Comparison of ENCODE assay signal across 1 cellular context in the genomic region with DNA sequence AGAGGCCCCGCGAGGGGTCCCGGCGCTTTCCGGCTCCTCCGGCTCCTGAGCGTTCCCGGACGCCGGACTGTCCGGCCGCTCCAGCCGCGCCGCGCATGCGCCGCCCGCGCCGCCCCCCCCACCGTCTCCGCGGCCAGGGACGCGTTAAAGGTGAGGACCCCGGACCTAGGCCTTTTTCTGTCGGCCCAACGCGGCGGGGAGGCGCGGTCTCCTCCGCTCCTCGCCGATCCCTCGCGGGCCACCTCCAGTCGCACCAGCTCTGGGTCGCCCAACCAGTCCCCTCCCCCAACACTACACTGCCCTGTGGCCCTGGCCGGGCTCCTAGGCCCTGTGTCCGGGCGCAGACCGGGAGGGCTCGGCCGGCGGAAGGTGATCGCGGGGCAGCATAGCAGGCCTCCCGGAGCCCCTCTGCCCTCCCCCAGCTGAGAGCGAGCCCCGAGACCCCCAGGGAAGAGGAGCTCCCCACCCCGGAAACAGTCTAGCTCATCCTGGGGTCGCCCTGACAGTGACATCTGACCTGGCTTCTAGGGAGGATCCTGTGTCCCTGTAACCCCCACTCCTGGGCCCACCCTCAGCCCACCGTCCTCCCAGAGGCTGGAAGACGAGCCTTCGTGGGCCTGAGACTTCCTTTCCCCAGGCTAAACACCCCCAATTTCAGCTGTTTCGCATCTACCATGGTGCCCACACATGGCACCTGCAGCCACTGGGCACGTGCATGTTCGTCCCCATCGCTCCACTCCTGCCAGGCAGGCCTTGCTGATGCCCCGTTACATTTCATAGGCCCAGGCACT.
TF ChIP-seq lines count a peak whose summit lies in the region.

No MANE protein-coding gene starts in this region.

TF ChIP-seq in GM12878, 131 proteins besides CTCF, POLR2A, EP300 and RAD21 (continued from another document):
- no peak for TF ChIP-seq STAT3 (IDR thresholded peaks at IDR 0.05; ENCODE audit: low read depth, low read length)
- no peak for TF ChIP-seq TCF7 (IDR thresholded peaks at IDR 0.05; ENCODE audit: borderline replicate concordance)
- no peak for TF ChIP-seq CREB1 (IDR thresholded peaks at IDR 0.05; ENCODE audit: low read depth)
- TF ChIP-seq BRCA1 (IDR thresholded peaks at IDR 0.05; ENCODE audit: low read depth, low read length) = no peak
- TF ChIP-seq KLF5 (IDR thresholded peaks at IDR 0.05; ENCODE audit: partially characterized antibody) = no peak
- no peak for TF ChIP-seq MTA2 (IDR thresholded peaks at IDR 0.05; ENCODE audit: low read depth)
- TF ChIP-seq YBX1 (IDR thresholded peaks at IDR 0.05) = no peak
- TF ChIP-seq, protein P1, sequence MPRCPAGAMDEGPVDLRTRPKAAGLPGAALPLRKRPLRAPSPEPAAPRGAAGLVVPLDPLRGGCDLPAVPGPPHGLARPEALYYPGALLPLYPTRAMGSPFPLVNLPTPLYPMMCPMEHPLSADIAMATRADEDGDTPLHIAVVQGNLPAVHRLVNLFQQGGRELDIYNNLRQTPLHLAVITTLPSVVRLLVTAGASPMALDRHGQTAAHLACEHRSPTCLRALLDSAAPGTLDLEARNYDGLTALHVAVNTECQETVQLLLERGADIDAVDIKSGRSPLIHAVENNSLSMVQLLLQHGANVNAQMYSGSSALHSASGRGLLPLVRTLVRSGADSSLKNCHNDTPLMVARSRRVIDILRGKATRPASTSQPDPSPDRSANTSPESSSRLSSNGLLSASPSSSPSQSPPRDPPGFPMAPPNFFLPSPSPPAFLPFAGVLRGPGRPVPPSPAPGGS (IDR thresholded peaks at IDR 0.05; ENCODE audit: borderline replicate concordance, insufficient read depth, low read depth, low read length, poor library complexity, severe bottlenecking) = no peak
- no peak for TF ChIP-seq RELA (IDR thresholded peaks at IDR 0.05; ENCODE audit: borderline replicate concordance, partially characterized antibody)
- TF ChIP-seq, protein P2, sequence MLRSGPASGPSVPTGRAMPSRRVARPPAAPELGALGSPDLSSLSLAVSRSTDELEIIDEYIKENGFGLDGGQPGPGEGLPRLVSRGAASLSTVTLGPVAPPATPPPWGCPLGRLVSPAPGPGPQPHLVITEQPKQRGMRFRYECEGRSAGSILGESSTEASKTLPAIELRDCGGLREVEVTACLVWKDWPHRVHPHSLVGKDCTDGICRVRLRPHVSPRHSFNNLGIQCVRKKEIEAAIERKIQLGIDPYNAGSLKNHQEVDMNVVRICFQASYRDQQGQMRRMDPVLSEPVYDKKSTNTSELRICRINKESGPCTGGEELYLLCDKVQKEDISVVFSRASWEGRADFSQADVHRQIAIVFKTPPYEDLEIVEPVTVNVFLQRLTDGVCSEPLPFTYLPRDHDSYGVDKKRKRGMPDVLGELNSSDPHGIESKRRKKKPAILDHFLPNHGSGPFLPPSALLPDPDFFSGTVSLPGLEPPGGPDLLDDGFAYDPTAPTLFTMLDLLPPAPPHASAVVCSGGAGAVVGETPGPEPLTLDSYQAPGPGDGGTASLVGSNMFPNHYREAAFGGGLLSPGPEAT (IDR thresholded peaks at IDR 0.05; ENCODE audit: low read depth) = no peak
- no peak for TF ChIP-seq SMAD5 (IDR thresholded peaks at IDR 0.05; ENCODE audit: low read depth)
- TF ChIP-seq TAF1 (IDR thresholded peaks at IDR 0.05; ENCODE audit: borderline replicate concordance, low read depth, low read length) = peak; percentile 13; the same call in 1 of the 2 replicates
- no peak for TF ChIP-seq SREBF2 (IDR thresholded peaks at IDR 0.05; ENCODE audit: low read length)
- TF ChIP-seq PAX8 (IDR thresholded peaks at IDR 0.05) = no peak
- TF ChIP-seq JUNB (IDR thresholded peaks at IDR 0.05) = no peak
- TF ChIP-seq ASH2L (IDR thresholded peaks at IDR 0.05; ENCODE audit: borderline replicate concordance, low read depth) = no peak
- TF ChIP-seq, protein P3, sequence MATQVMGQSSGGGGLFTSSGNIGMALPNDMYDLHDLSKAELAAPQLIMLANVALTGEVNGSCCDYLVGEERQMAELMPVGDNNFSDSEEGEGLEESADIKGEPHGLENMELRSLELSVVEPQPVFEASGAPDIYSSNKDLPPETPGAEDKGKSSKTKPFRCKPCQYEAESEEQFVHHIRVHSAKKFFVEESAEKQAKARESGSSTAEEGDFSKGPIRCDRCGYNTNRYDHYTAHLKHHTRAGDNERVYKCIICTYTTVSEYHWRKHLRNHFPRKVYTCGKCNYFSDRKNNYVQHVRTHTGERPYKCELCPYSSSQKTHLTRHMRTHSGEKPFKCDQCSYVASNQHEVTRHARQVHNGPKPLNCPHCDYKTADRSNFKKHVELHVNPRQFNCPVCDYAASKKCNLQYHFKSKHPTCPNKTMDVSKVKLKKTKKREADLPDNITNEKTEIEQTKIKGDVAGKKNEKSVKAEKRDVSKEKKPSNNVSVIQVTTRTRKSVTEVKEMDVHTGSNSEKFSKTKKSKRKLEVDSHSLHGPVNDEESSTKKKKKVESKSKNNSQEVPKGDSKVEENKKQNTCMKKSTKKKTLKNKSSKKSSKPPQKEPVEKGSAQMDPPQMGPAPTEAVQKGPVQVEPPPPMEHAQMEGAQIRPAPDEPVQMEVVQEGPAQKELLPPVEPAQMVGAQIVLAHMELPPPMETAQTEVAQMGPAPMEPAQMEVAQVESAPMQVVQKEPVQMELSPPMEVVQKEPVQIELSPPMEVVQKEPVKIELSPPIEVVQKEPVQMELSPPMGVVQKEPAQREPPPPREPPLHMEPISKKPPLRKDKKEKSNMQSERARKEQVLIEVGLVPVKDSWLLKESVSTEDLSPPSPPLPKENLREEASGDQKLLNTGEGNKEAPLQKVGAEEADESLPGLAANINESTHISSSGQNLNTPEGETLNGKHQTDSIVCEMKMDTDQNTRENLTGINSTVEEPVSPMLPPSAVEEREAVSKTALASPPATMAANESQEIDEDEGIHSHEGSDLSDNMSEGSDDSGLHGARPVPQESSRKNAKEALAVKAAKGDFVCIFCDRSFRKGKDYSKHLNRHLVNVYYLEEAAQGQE (IDR thresholded peaks at IDR 0.05; ENCODE audit: low read depth, low read length) = no peak
- no peak for TF ChIP-seq KAT2A (conservative IDR thresholded peaks at IDR 0.05; ENCODE audit: control insufficient read depth, low read depth, low read length)
- TF ChIP-seq NR2C1 (IDR thresholded peaks at IDR 0.05) = 0 out of 2 replicates have a peak, but pooled peaks have one; percentile 15
- no peak for TF ChIP-seq ZNF274 (IDR thresholded peaks at IDR 0.05; ENCODE audit: insufficient read depth, insufficient read length)
- TF ChIP-seq MYB (IDR thresholded peaks at IDR 0.05; ENCODE audit: borderline replicate concordance, low read depth, low read length) = no peak
- no peak for TF ChIP-seq ZNF384 (IDR thresholded peaks at IDR 0.05; ENCODE audit: borderline replicate concordance, low read depth, low read length)
